In genomic region chr5:118611332-118611945, GRCh38 we compare ENCODE assay signal across 9 cellular contexts.
DNase-seq lines count a peak whose midpoint lies in the region; ATAC-seq and TF ChIP-seq lines count a peak whose summit lies in the region.
"Had no signal": no experiment of that assay in that cellular context is flagged by ENCODE, and none has a peak within 500 bp of the region (broad histone marks: within the 10 kb centered on the region; RNA-seq: fewer than 3 reads in every experiment).

No MANE protein-coding gene starts in this region.

- no peak overlapping the region for H3K4me3 Mint-ChIP-seq in stimulated activated memory B cell treated with anti-CD40 and anti-IgM and Interleukin-4, amounts not matched to agents 10 μg/mL and 1 μg/mL and 100 μg/mL, for 72 hours
- H3K4me3 Mint-ChIP-seq: activated naive CD8-positive, alpha-beta T cell had no signal

- TF ChIP-seq POLR2A in NB4 (IDR thresholded peaks at IDR 0.05; ENCODE audit: extremely low read depth, insufficient read length), result no peak

- ATAC-seq in GM18867 (IDR thresholded peaks at IDR 0.05; ENCODE audit: unreplicated experiment), result peak; percentile 43
- ATAC-seq in stimulated activated memory B cell treated with anti-CD40 and anti-IgM and Interleukin-4, amounts not matched to agents 10 μg/mL and 1 μg/mL and 100 μg/mL, for 72 hours, result peak; percentile 44
- no peak for ATAC-seq in GM21825 (IDR thresholded peaks at IDR 0.05; ENCODE audit: unreplicated experiment)
- ATAC-seq in GM21737 (IDR thresholded peaks at IDR 0.05; ENCODE audit: unreplicated experiment), result no peak
- no peak for ATAC-seq in GM21447 (IDR thresholded peaks at IDR 0.05; ENCODE audit: unreplicated experiment)

- no peak overlapping the region for H3K4me3 ChIP-seq in AG04449 (ENCODE audit: low read depth, low read length)
- no peak overlapping the region for H3K4me3 ChIP-seq in NB4 (ENCODE audit: low read depth, low read length)
- no peak overlapping the region for H3K4me3 ChIP-seq in epithelial cell of proximal tubule (ENCODE audit: low read depth, low read length)

- peaks cover 8% of the 10 kb centered on the region for H3K27me3 Mint-ChIP-seq in stimulated activated memory B cell treated with anti-CD40 and anti-IgM and Interleukin-4, amounts not matched to agents 10 μg/mL and 1 μg/mL and 100 μg/mL, for 72 hours
- H3K27me3 Mint-ChIP-seq: activated naive CD8-positive, alpha-beta T cell had no signal

- no peaks in the 10 kb centered on the region for H3K9me3 Mint-ChIP-seq in stimulated activated memory B cell treated with anti-CD40 and anti-IgM and Interleukin-4, amounts not matched to agents 10 μg/mL and 1 μg/mL and 100 μg/mL, for 72 hours

- H3K4me1 Mint-ChIP-seq in stimulated activated memory B cell treated with anti-CD40 and anti-IgM and Interleukin-4, amounts not matched to agents 10 μg/mL and 1 μg/mL and 100 μg/mL, for 72 hours, result no peaks in the 10 kb centered on the region

- CTCF ChIA-PET in AG04449 (lab: Yijun Ruan, JAX), result interaction anchor here (0.7 to 1.3 kb wide), 5 partner anchors 15 to 1157 kb away, joined by 3 to 4 read pairs (median 3); no protein-coding TSS in a partner anchor

- no peaks in the 10 kb centered on the region for H3K36me3 Mint-ChIP-seq in stimulated activated memory B cell treated with anti-CD40 and anti-IgM and Interleukin-4, amounts not matched to agents 10 μg/mL and 1 μg/mL and 100 μg/mL, for 72 hours
- H3K36me3 Mint-ChIP-seq: activated naive CD8-positive, alpha-beta T cell had no signal

- POLR2A ChIA-PET in AG04449 (lab: Yijun Ruan, JAX), result no interaction called here

- no peak overlapping the region for H3K27ac Mint-ChIP-seq in stimulated activated memory B cell treated with anti-CD40 and anti-IgM and Interleukin-4, amounts not matched to agents 10 μg/mL and 1 μg/mL and 100 μg/mL, for 72 hours
- H3K27ac Mint-ChIP-seq: activated naive CD8-positive, alpha-beta T cell had no signal

- peak; percentile 71 for TF ChIP-seq CTCF in AG04449 (IDR thresholded peaks at IDR 0.05; ENCODE audit: insufficient read depth, low read length, missing control alignments)
- peak; percentile 69 for TF ChIP-seq CTCF in NB4 (IDR thresholded peaks at IDR 0.05; ENCODE audit: low read depth, low read length)
- peak; percentile 87 for TF ChIP-seq CTCF in epithelial cell of proximal tubule (conservative IDR thresholded peaks at IDR 0.05; ENCODE audit: low read depth, low read length)

- no peak for DNase-seq in AG04449 (ENCODE audit: low read depth, low spot score)
- peak; percentile 43 for DNase-seq in NB4 (ENCODE audit: low read depth)
- no peak for DNase-seq in epithelial cell of proximal tubule (ENCODE audit: low read depth)

Comparison
In these comparisons a context has a peak if more than half of its experiments do, and no peak if none do; other contexts are left out.
1. ATAC-seq: peak in GM18867 (single experiment) and stimulated activated memory B cell treated with anti-CD40 and anti-IgM and Interleukin-4, amounts not matched to agents 10 μg/mL and 1 μg/mL and 100 μg/mL, for 72 hours (single experiment); none in GM21825 (single experiment), GM21737 (single experiment) and GM21447 (single experiment).
2. Peak in every context shown above with its lines, with median percentiles within 50 percentile points of each other: CTCF ChIP-seq.